In genomic region chr1:37486680-37487618, GRCh38 we compare ENCODE assay signal across 8 cellular contexts. TPM values are rescaled to one million over a fixed set of nuclear protein-coding genes. Genes with fewer than 3 reads are reported as not detected.
A peak's percentile ranks its signal among the peaks of the same experiment; 100 is the strongest.
DNase-seq lines count a peak whose midpoint lies in the region; ATAC-seq lines count a peak whose summit lies in the region.

No MANE protein-coding gene starts in this region.

- no peak overlapping the region for H2AK5ac ChIP-seq in mesendoderm (ENCODE audit: low read length)

- H3K27me3 Mint-ChIP-seq in activated CD8-positive, alpha-beta T cell treated with anti-CD3 and anti-CD28 coated beads, Interleukin-2, amount 10 ng/mL, durations not matched to agents 7 days and 5 days (ENCODE audit: low read depth): no peaks in the 10 kb centered on the region

- H2BK5ac ChIP-seq in mesendoderm (ENCODE audit: low read length): no peak overlapping the region

- DNase-seq in AML-193 (lab: John Stamatoyannopoulos, UW) (peak; percentile 62 to 64), GM19240 (ENCODE audit: insufficient read length, low spot score) (peak; percentile 88), NCI-H526 treated with DMSO at 0.1 percent for 48 hours (lab: John Stamatoyannopoulos, UW) (peak; percentile 38), mesendoderm (peak; percentile 87)
- DNase-seq in activated CD8-positive, alpha-beta T cell treated with anti-CD3 and anti-CD28 coated beads, Interleukin-2, amount 10 ng/mL, durations not matched to agents 7 days and 5 days: peak; percentile 82
- peak; percentile 56 to 70 (median 57) for DNase-seq in effector memory CD4-positive, alpha-beta T cell
- peak; percentile 53 to 68 for DNase-seq in stimulated activated CD8-positive, alpha-beta memory T cell treated with anti-CD3 and anti-CD28 coated beads, Interleukin-4, amount 100 ng/mL, for 4 hours (ENCODE audit: low read depth in 2 of 2, low spot score in 1 of 2)

- peaks cover 23% of the 10 kb centered on the region for H3K36me3 Mint-ChIP-seq in activated CD8-positive, alpha-beta T cell treated with anti-CD3 and anti-CD28 coated beads, Interleukin-2, amount 10 ng/mL, durations not matched to agents 7 days and 5 days (ENCODE audit: low read depth)

- no peak overlapping the region for H3K4ac ChIP-seq in mesendoderm (ENCODE audit: low read depth, low read length)

- no peak overlapping the region for H3K18ac ChIP-seq in mesendoderm (ENCODE audit: low read length)

- no peaks in the 10 kb centered on the region for H3K9me3 ChIP-seq in effector memory CD4-positive, alpha-beta T cell (ENCODE audit: control insufficient read depth, low read length)

- no peak overlapping the region for H3K4me3 ChIP-seq in effector memory CD4-positive, alpha-beta T cell (ENCODE audit: insufficient read depth, low read depth, low read length, poor library complexity, severe bottlenecking)
- no peak overlapping the region for H3K4me3 ChIP-seq in mesendoderm (ENCODE audit: low read length)

- H4K8ac ChIP-seq in mesendoderm (ENCODE audit: low read depth, low read length): no peak overlapping the region

- POLR2A ChIA-PET in activated CD8-positive, alpha-beta T cell treated with anti-CD3 and anti-CD28 coated beads, Interleukin-2, amount 10 ng/mL, durations not matched to agents 7 days and 5 days (lab: Charles Lee): interaction anchor here (0.9 to 4.4 kb wide), 10 partner anchors 8 to 37 kb away, joined by 3 to 49 read pairs (median 3); partner anchors contain the start of genes MEAF6 and ZC3H12A

- H3K27me3 ChIP-seq in effector memory CD4-positive, alpha-beta T cell (replicated peaks; ENCODE audit: control insufficient read depth, insufficient read depth, low read length, poor library complexity, severe bottlenecking): no peaks in the 10 kb centered on the region
- H3K27me3 ChIP-seq in mesendoderm (ENCODE audit: insufficient read depth, low read length, poor library complexity): no peaks in the 10 kb centered on the region

- no peaks in the 10 kb centered on the region for H3K79me1 ChIP-seq in mesendoderm (ENCODE audit: low read length)

- H3K27ac ChIP-seq in effector memory CD4-positive, alpha-beta T cell (ENCODE audit: insufficient read depth, low read length, poor library complexity, severe bottlenecking): peak overlapping the region; percentile 36
- no peak overlapping the region for H3K27ac ChIP-seq in mesendoderm (ENCODE audit: low read depth, low read length)

- H2BK120ac ChIP-seq in mesendoderm (ENCODE audit: low read depth, low read length): no peak overlapping the region

- peaks cover 63% of the 10 kb centered on the region for H3K36me3 ChIP-seq in effector memory CD4-positive, alpha-beta T cell (ENCODE audit: control insufficient read depth, insufficient read depth, low read length)
- H3K36me3 ChIP-seq in mesendoderm (ENCODE audit: control insufficient read depth, insufficient read depth, low read length): no peaks in the 10 kb centered on the region

- H4K5ac ChIP-seq in mesendoderm (ENCODE audit: low read length): no peak overlapping the region

- H3K9me3 Mint-ChIP-seq in activated CD8-positive, alpha-beta T cell treated with anti-CD3 and anti-CD28 coated beads, Interleukin-2, amount 10 ng/mL, durations not matched to agents 7 days and 5 days (ENCODE audit: insufficient read depth): no peaks in the 10 kb centered on the region

- no peak overlapping the region for H3K9ac ChIP-seq in mesendoderm (ENCODE audit: low read length)

- peaks cover 17% of the 10 kb centered on the region for H3K4me1 Mint-ChIP-seq in activated CD8-positive, alpha-beta T cell treated with anti-CD3 and anti-CD28 coated beads, Interleukin-2, amount 10 ng/mL, durations not matched to agents 7 days and 5 days (ENCODE audit: low read depth)

- no peak overlapping the region for H2BK15ac ChIP-seq in mesendoderm (replicated peaks; ENCODE audit: low read depth)

- H3K79me2 ChIP-seq in mesendoderm (ENCODE audit: control insufficient read depth, insufficient read depth, low read length): no peaks in the 10 kb centered on the region

- H3K56ac ChIP-seq in mesendoderm (ENCODE audit: low read length): peak overlapping the region; percentile 46

- no CpG with 5 or more reads among the region's 10 CpGs for WGBS in mesendoderm (ENCODE audit: extremely low coverage, insufficient coverage, low lambda C conversion rate)

- H3K27ac Mint-ChIP-seq in activated CD8-positive, alpha-beta T cell treated with anti-CD3 and anti-CD28 coated beads, Interleukin-2, amount 10 ng/mL, durations not matched to agents 7 days and 5 days: peak overlapping the region; percentile 84

- CTCF ChIA-PET in activated CD8-positive, alpha-beta T cell treated with anti-CD3 and anti-CD28 coated beads, Interleukin-2, amount 10 ng/mL, durations not matched to agents 7 days and 5 days (lab: Charles Lee): interaction anchor here (0.6 to 11.1 kb wide), 32 partner anchors 12 to 1011 kb away, joined by 3 to 269 read pairs (median 8); partner anchors contain the start of genes CDCA8, MEAF6, SNIP1 and ZC3H12A

- no peak overlapping the region for H3K4me2 ChIP-seq in mesendoderm (ENCODE audit: low read length)

- no peak overlapping the region for H3K23ac ChIP-seq in mesendoderm (ENCODE audit: low read length)

- no peak overlapping the region for H3K4me3 Mint-ChIP-seq in activated CD8-positive, alpha-beta T cell treated with anti-CD3 and anti-CD28 coated beads, Interleukin-2, amount 10 ng/mL, durations not matched to agents 7 days and 5 days

- H3K4me1 ChIP-seq in effector memory CD4-positive, alpha-beta T cell (ENCODE audit: control insufficient read depth, insufficient read depth, low read length, poor library complexity, severe bottlenecking): peaks cover 7% of the 10 kb centered on the region
- no peaks in the 10 kb centered on the region for H3K4me1 ChIP-seq in mesendoderm (ENCODE audit: control insufficient read depth, low read depth, low read length)

- peak; percentile 63 for ATAC-seq in activated CD8-positive, alpha-beta T cell treated with anti-CD3 and anti-CD28 coated beads, Interleukin-2, amount 10 ng/mL, durations not matched to agents 7 days and 5 days
- ATAC-seq in GM19324 (IDR thresholded peaks at IDR 0.05; ENCODE audit: low FRiP score, unreplicated experiment): no peak

RNA-seq across cellular contexts. Expression of gene ZC3H12A, which starts 12.6 kb away (rescaled TPM):
- total RNA-seq in activated CD8-positive, alpha-beta T cell treated with anti-CD3 and anti-CD28 coated beads, Interleukin-2, amount 10 ng/mL, durations not matched to agents 7 days and 5 days: 10 to 100 TPM; 15.1 to 17.8 TPM
- polyA plus RNA-seq in mesendoderm (2013, experiment 1 of 2): 5.6 TPM
- 6.0 TPM for polyA plus RNA-seq in mesendoderm (2013, experiment 2 of 2)

RNA-seq across cellular contexts. Expression of gene MEAF6, which starts 27.6 kb away (rescaled TPM):
- 10 to 100 TPM; 70.8 to 73.0 TPM for total RNA-seq in activated CD8-positive, alpha-beta T cell treated with anti-CD3 and anti-CD28 coated beads, Interleukin-2, amount 10 ng/mL, durations not matched to agents 7 days and 5 days
- polyA plus RNA-seq in mesendoderm (2013, experiment 1 of 2): 42.9 TPM
- polyA plus RNA-seq in mesendoderm (2013, experiment 2 of 2): 44.9 TPM

Comparison
In these comparisons a context has a peak if more than half of its experiments do, and no peak if none do; other contexts are left out.
1. DNase-seq: peak in every context shown above with its lines; median percentile 88 in GM19240; 87 in mesendoderm; 82 in activated CD8-positive, alpha-beta T cell treated with anti-CD3 and anti-CD28 coated beads, Interleukin-2, amount 10 ng/mL, durations not matched to agents 7 days and 5 days; 63 in AML-193; 60 in stimulated activated CD8-positive, alpha-beta memory T cell treated with anti-CD3 and anti-CD28 coated beads, Interleukin-4, amount 100 ng/mL, for 4 hours; 57 in effector memory CD4-positive, alpha-beta T cell; 38 in NCI-H526 treated with DMSO at 0.1 percent for 48 hours.